Comparison of ENCODE assay signal across 8 cellular contexts in the genomic region with DNA sequence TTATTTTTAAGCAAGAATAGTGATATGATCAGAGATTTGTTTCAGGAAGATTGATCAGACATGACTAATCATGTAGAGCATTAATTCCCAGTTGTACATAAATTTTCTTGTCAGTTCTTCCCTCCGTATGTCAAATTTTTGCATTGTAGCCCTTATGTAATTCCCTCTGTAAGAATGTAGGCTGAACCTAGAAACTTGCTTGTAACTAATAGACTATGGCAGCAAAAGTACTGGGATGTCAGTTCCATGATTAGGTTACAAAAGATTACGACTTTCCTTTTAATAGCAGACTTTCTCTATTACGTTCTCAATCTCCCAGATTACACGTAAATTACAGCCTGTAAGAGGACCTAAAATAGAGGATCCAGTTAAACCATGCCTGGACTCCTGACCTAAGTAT.
"Had no signal": no experiment of that assay in that cellular context is flagged by ENCODE, and none has a peak within 500 bp of the region (broad histone marks: within the 10 kb centered on the region; RNA-seq: fewer than 3 reads in every experiment).

No MANE protein-coding gene starts in this region.

- FAIRE-seq: G401.6, GM12878, GM12891, GM12892, GM18507, GM19239 had no signal

- H3K4me3 ChIP-seq: GM12878 had no signal

- DNase-seq: GDM1, GF-D8 had no signal
